8 cellular contexts compared by ENCODE assay signal in the genomic region with DNA sequence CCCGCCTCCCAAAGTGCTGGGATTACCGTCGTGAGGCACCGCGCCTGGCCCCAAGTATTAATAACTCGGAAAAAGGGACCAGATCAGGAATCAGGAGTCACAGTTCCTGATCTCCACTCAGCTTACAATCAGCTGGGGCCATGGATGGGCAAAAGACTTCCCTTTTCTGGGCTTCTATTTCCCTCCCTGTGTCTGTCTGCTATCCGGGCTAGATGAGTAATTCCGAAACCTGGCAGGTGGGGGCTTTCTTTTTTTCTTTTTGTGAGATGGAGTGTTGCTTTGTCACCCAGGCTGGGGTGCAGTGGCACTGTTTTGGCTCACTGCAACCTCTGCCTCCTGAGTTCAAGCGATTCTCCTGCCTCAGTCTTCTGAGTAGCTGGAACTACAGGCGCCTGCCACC. TPM values are rescaled to one million over a fixed set of nuclear protein-coding genes. Genes with fewer than 3 reads are reported as not detected.
A peak's percentile ranks its signal among the peaks of the same experiment; 100 is the strongest.
DNase-seq lines count a peak whose midpoint lies in the region; ATAC-seq and TF ChIP-seq lines count a peak whose summit lies in the region.

No MANE protein-coding gene starts in this region.

- H3K27ac Mint-ChIP-seq in endodermal cell = no peak overlapping the region

- H3K27me3 Mint-ChIP-seq in endodermal cell (ENCODE audit: insufficient read depth) = no peaks in the 10 kb centered on the region

- no peaks in the 10 kb centered on the region for H3K4me1 ChIP-seq in endodermal cell (ENCODE audit: control insufficient read depth, insufficient read depth, low read length)
- H3K4me1 ChIP-seq in psoas muscle = peaks cover 11% of the 10 kb centered on the region

- H3K4me1 Mint-ChIP-seq in endodermal cell = peaks cover 9% of the 10 kb centered on the region

- H3K36me3 ChIP-seq in endodermal cell (ENCODE audit: control insufficient read depth, insufficient read depth, low read length) (peaks cover 26% of the 10 kb centered on the region), psoas muscle (ENCODE audit: insufficient read depth in 1 of 2, low read depth in 1 of 2) (peaks cover 12 to 34% of the 10 kb centered on the region in 2 donors)

- H3K4me3 ChIP-seq in endodermal cell (ENCODE audit: low read length) (no peak overlapping the region), psoas muscle (no peak overlapping the region)

- H3K4me3 Mint-ChIP-seq in endodermal cell = no peak overlapping the region

- no peaks in the 10 kb centered on the region for H3K9me3 Mint-ChIP-seq in endodermal cell

- peaks cover 26% of the 10 kb centered on the region for H3K36me3 Mint-ChIP-seq in endodermal cell (ENCODE audit: low read depth)

- peak; percentile 59 for DNase-seq in endodermal cell
- DNase-seq in iPS-NIHi11 (ENCODE audit: low spot score) = no peak
- DNase-seq in psoas muscle = no peak
- no peak for DNase-seq in GF-D8 (lab: John Stamatoyannopoulos, UW)
- no peak for DNase-seq in HK-2 (ENCODE audit: unreplicated experiment)

- H3K27ac ChIP-seq in endodermal cell (ENCODE audit: low read depth, low read length) = no peak overlapping the region
- no peak overlapping the region for H3K27ac ChIP-seq in psoas muscle

- H3K9ac ChIP-seq in endodermal cell (ENCODE audit: extremely low read depth, low read length, poor library complexity, severe bottlenecking) = no peak overlapping the region

- peak; percentile 76 for ATAC-seq in GM18873 (IDR thresholded peaks at IDR 0.05; ENCODE audit: low FRiP score, unreplicated experiment)
- ATAC-seq in GM21723 (IDR thresholded peaks at IDR 0.05; ENCODE audit: unreplicated experiment) = peak; percentile 62
- ATAC-seq in HG03571 (IDR thresholded peaks at IDR 0.05; ENCODE audit: unreplicated experiment) = peak; percentile 62
- no peak for ATAC-seq in psoas muscle

- TF ChIP-seq CTCF in endodermal cell (conservative IDR thresholded peaks at IDR 0.05) (no peak), psoas muscle (IDR thresholded peaks at IDR 0.05) (no peak)

- WGBS in endodermal cell (ENCODE audit: insufficient coverage in 1 of 2, insufficient read length in 1 of 2), 2 experiments = 78 to 83% methylated on average over 8 to 10 of the region's 10 CpGs
- WGBS in psoas muscle, 3 donors = 70 to 77% (median 72%) methylated on average over 10 of the region's 10 CpGs

- H3K27me3 ChIP-seq in endodermal cell (ENCODE audit: control insufficient read depth, insufficient read depth, low read length, poor library complexity, severe bottlenecking) (no peaks in the 10 kb centered on the region), psoas muscle (ENCODE audit: insufficient read depth in 3 of 3, low read length in 2 of 3) (no peaks in the 10 kb centered on the region)

- intact Hi-C loops in psoas muscle (cut with DNase I) = loop anchor here (5.0 to 10.0 kb wide), 5 partner anchors 257 to 1152 kb away; a partner anchor contains a TSS

- H3K9me3 ChIP-seq in endodermal cell (ENCODE audit: control insufficient read depth, low read length) = no peaks in the 10 kb centered on the region
- no peaks in the 10 kb centered on the region for H3K9me3 ChIP-seq in psoas muscle

RNA-seq across cellular contexts. Expression of a gene that starts 11.6 kb away (rescaled TPM):
- total RNA-seq in endodermal cell = 1,000 to 10,000 TPM; 1,695 to 1,720 TPM
- 2,044 TPM for polyA plus RNA-seq in endodermal cell (2013, experiment 1 of 2)
- 2,088 TPM for polyA plus RNA-seq in endodermal cell (2013, experiment 2 of 2)
- 1,000 to 10,000 TPM in 3 of 4 donors, 100 to 1,000 TPM in 1; 980 to 1,456 (median 1,110) TPM for total RNA-seq in psoas muscle
- polyA plus RNA-seq in psoas muscle = 1,000 to 10,000 TPM; 2,584 to 4,077 (median 3,663) TPM

RNA-seq across cellular contexts. Expression of a gene that starts 15.9 kb away (rescaled TPM):
- 10 to 100 TPM; 28.2 to 28.6 TPM for total RNA-seq in endodermal cell
- 18.0 TPM for polyA plus RNA-seq in endodermal cell (2013, experiment 1 of 2)
- 18.3 TPM for polyA plus RNA-seq in endodermal cell (2013, experiment 2 of 2)
- total RNA-seq in psoas muscle = 10 to 100 TPM; 11.8 to 16.5 (median 14.1) TPM
- 10 to 100 TPM in 1 of 3 donors, 1 to 10 TPM in 2; 5.2 to 14.2 (median 8.9) TPM for polyA plus RNA-seq in psoas muscle

Comparison
In these comparisons a context has a peak if more than half of its experiments do, and no peak if none do; other contexts are left out.
1. ATAC-seq: peak in GM18873 (single experiment), GM21723 (single experiment) and HG03571 (single experiment); none in psoas muscle (0 of 4).